1 cellular context compared by ENCODE assay signal in genomic region chr9:110669439-110669838, GRCh38.
TF ChIP-seq lines count a peak whose summit lies in the region.

No MANE protein-coding gene starts in this region.

TF ChIP-seq in GM23338, 12 proteins besides CTCF, POLR2A, EP300 and RAD21 (continued from another document):
- TF ChIP-seq ZNF462 (CRISPR knock-in tag; IDR thresholded peaks at IDR 0.05), result no peak
- no peak for TF ChIP-seq REST (IDR thresholded peaks at IDR 0.05; ENCODE audit: unreplicated experiment)
- no peak for TF ChIP-seq ETS1 (IDR thresholded peaks at IDR 0.05)
- TF ChIP-seq NANOG (IDR thresholded peaks at IDR 0.05; ENCODE audit: borderline replicate concordance), result no peak
